ENCODE assay signal across 8 cellular contexts in the genomic region with DNA sequence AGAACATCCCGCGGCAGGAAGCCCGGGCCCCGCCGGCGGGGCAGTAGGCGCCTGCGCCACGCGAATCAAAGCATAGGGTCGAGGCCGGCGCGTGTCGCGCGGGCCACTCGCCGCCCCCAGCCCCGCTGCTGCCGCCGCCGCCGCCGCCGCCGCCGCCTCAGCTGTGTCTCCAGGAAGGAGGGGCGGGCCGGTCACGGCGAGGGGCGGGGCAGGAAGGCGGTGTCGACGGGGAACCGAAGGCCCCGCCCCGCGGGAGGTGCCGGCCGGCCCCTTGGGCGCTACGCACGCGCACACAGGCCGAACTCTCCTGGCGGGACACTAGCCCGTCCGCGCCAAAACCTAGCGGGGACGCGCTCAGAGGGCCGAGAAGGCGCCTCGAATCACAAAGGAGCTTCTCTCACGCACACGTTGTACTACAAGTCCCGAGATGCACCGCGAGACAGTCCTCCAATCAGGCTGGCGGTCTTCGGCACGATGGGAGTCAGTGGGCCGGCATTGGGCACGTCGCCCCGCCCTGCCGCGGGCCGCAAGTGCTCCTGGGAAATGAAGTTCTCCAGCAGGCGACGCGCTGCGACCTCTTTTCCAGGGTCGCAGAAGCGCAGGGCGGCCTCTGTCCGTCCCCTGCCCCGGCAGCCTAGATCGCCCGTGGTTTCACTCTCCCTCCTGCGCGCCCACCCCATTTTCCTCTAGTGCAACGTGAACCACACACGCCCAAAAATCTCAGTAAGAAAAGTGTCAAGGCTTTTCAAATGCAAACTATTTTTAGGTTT. TPM values are rescaled to one million over a fixed set of nuclear protein-coding genes. Genes with fewer than 3 reads are reported as not detected.
A peak's percentile ranks its signal among the peaks of the same experiment; 100 is the strongest.
DNase-seq lines count a peak whose midpoint lies in the region; ATAC-seq, FAIRE-seq and TF ChIP-seq lines count a peak whose summit lies in the region.

A gene (minus strand): TSS at position 171 of the 770 bp plus-strand sequence. CDS start 164 bp downstream, at position 7.

- no peaks in the 10 kb centered on the region for H3F3A ChIP-seq in OCI-LY1 (ENCODE audit: insufficient read depth, low read length)

- peak within 1 kb of the TSS; percentile 73 for H3K4me3 ChIP-seq in HUES64 (ENCODE audit: low read length)
- peak within 1 kb of the TSS; percentile 76 for H3K4me3 ChIP-seq in OCI-LY1 (ENCODE audit: low read depth, low read length, poor library complexity, severe bottlenecking)
- peak within 1 kb of the TSS; percentile 82 for H3K4me3 ChIP-seq in mesodermal cell (ENCODE audit: extremely low read depth, insufficient read depth, low read length, poor library complexity, severe bottlenecking)

- H4K20me1 ChIP-seq in OCI-LY1 (ENCODE audit: insufficient read depth, low read length) = no peaks in the 10 kb centered on the region

- H3K9me2 ChIP-seq in OCI-LY1 (ENCODE audit: low read depth, low read length) = no peaks in the 10 kb centered on the region

- H3K79me2 ChIP-seq in OCI-LY1 (ENCODE audit: insufficient read depth, low read length) = no peaks in the 10 kb centered on the region

- peak; percentile 96 for FAIRE-seq in endometrium (lab: Jason Lieb, UNC)

- peak within 1 kb of the TSS; percentile 84; the same call in 1 of the 2 replicates for H3K27ac ChIP-seq in HUES64 (ENCODE audit: low read depth, low read length)
- peak within 1 kb of the TSS; percentile 34 for H3K27ac ChIP-seq in OCI-LY1 (ENCODE audit: low read depth, low read length, poor library complexity, severe bottlenecking)
- peak within 1 kb of the TSS; percentile 92 for H3K27ac ChIP-seq in mesodermal cell (ENCODE audit: low read depth, low read length, severe bottlenecking)

- H3K4me1 ChIP-seq in HUES64 (ENCODE audit: insufficient read depth, low read length) (peaks cover 12% of the 10 kb centered on the region; the same call in 1 of the 2 replicates), OCI-LY1 (ENCODE audit: insufficient read depth, low read length, severe bottlenecking) (peaks cover 22% of the 10 kb centered on the region), mesodermal cell (ENCODE audit: control insufficient read depth, insufficient read depth, low read length, poor library complexity, severe bottlenecking) (no peaks in the 10 kb centered on the region)

- no peak for TF ChIP-seq CTCF in OCI-LY1 (IDR thresholded peaks at IDR 0.05; ENCODE audit: low read length)

- H3K9ac ChIP-seq in HUES64 (ENCODE audit: low read depth, low read length) (peak within 1 kb of the TSS; percentile 68), OCI-LY1 (ENCODE audit: low read length) (peak within 1 kb of the TSS; percentile 40)

- ATAC-seq in GM21447 (IDR thresholded peaks at IDR 0.05; ENCODE audit: unreplicated experiment) = peak; percentile 94

- H2AFZ ChIP-seq in OCI-LY1 (ENCODE audit: low read length) = peak within 1 kb of the TSS; percentile 57

- DNase-seq in Caki2 (ENCODE audit: low read depth) = peak; percentile 97
- peak; percentile 95 for DNase-seq in activated CD8-positive, alpha-beta memory T cell treated with anti-CD3 and anti-CD28 coated beads, Interleukin-2, amount 50 U/mL, for 4 hours
- peak; percentile 88 to 90 for DNase-seq in stimulated activated CD8-positive, alpha-beta memory T cell treated with anti-CD3 and anti-CD28 coated beads, Interleukin-15, amount 100 ng/mL, for 4 hours (ENCODE audit: low read depth in 2 of 2)

- peak within 1 kb of the TSS; percentile 62 for H3K4me2 ChIP-seq in OCI-LY1 (ENCODE audit: low read length)

- H3K36me3 ChIP-seq in HUES64 (ENCODE audit: insufficient read depth, low read length) (no peaks in the 10 kb centered on the region), OCI-LY1 (ENCODE audit: insufficient read depth, low read length) (no peaks in the 10 kb centered on the region; the same call in 1 of the 2 replicates), mesodermal cell (ENCODE audit: control insufficient read depth, insufficient read depth, low read length) (no peaks in the 10 kb centered on the region)

- H3K27me3 ChIP-seq in HUES64 (ENCODE audit: insufficient read depth, low read length) (no peaks in the 10 kb centered on the region), OCI-LY1 (ENCODE audit: insufficient read depth, low read length) (no peaks in the 10 kb centered on the region)

- H3K9me3 ChIP-seq in HUES64 (ENCODE audit: insufficient read depth, low read depth, low read length) (no peaks in the 10 kb centered on the region), OCI-LY1 (ENCODE audit: low read length) (no peaks in the 10 kb centered on the region), mesodermal cell (ENCODE audit: control insufficient read depth, low read length) (no peaks in the 10 kb centered on the region)

- WGBS in HUES64 = under 1% methylated on average over 87 of the region's 87 CpGs
- WGBS in mesodermal cell (ENCODE audit: insufficient coverage in 2 of 2), 2 experiments = 1% methylated on average over 66 to 74 of the region's 87 CpGs

- in situ Hi-C loops in Caki2 (cut with HindIII; ENCODE audit: low pct_unique_long_range_greater_than_20kb, low sequenced_read_pairs) = no loop called here

RNA-seq across cellular contexts. Expression of the gene that starts here (rescaled TPM):
- total RNA-seq in Caki2 (2014; rRNA removed; shearing (Covaris generic); ENCODE audit: low replicate concordance) = 1.9 and 2.2 TPM in 2 replicates
- 11.2 TPM for polyA plus RNA-seq in HUES64 (2013, experiment 1 of 2)
- 9.7 TPM for polyA plus RNA-seq in HUES64 (2013, experiment 2 of 2)
- polyA plus RNA-seq in mesodermal cell (2013, experiment 1 of 2) = 7.9 TPM
- polyA plus RNA-seq in mesodermal cell (2013, experiment 2 of 2) = 6.2 TPM

Comparison
In these comparisons a context has a peak if more than half of its experiments do, and no peak if none do; other contexts are left out.
1. Peak in every context shown above with its lines: DNase-seq, ATAC-seq, H3K4me3 ChIP-seq and H3K27ac ChIP-seq.
2. H3K27ac ChIP-seq: peak in every context shown above with its lines; median percentile 92 in mesodermal cell; 84 in HUES64; 34 in OCI-LY1.